Comparison of ENCODE assay signal across 24 cellular contexts in the genomic region with DNA sequence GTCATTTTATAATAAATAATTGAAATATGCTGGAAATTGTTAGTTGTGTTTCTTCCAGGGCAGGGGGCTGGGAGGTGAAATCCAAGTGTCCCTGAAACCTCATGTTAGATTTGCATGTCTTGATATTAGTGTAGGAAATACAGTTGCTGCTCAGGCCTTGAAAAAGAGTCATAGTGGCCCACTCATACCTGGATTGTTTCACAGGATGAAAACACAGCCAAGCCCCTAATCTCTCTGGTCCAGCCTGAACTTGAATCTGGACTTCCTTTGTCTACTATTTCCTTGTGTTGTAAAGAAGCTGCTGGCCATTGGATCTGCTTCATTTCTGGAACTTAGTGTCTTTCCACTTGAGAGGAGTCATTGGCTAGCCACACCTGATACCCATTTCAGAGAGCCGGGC.
DNase-seq lines count a peak whose midpoint lies in the region; ATAC-seq, FAIRE-seq and TF ChIP-seq lines count a peak whose summit lies in the region.
"Had no signal": no experiment of that assay in that cellular context is flagged by ENCODE, and none has a peak within 500 bp of the region (broad histone marks: within the 10 kb centered on the region; RNA-seq: fewer than 3 reads in every experiment).

No MANE protein-coding gene starts in this region.

- H3K4me3 ChIP-seq in esophagus (ENCODE audit: low read depth in 1 of 2, low read length in 2 of 2) = no peak overlapping the region
- H3K4me3 ChIP-seq: Peyer's patch had no signal

- ATAC-seq in WTC11 (no peak), GM18520 (IDR thresholded peaks at IDR 0.05; ENCODE audit: unreplicated experiment) (no peak), natural killer cell (no peak)
- ATAC-seq: CD8-positive, alpha-beta T cell; SK-N-SH treated with all-trans-retinoic acid at 6 μM for 48 hours had no signal

- no peak for FAIRE-seq in GM12891 (lab: Jason Lieb, UNC)
- FAIRE-seq: HTR-8/SVneo had no signal

- no peaks in the 10 kb centered on the region for H3K9me3 Mint-ChIP-seq in activated CD4-positive, alpha-beta memory T cell treated with anti-CD3 and anti-CD28 coated beads for 36 hours
- no peaks in the 10 kb centered on the region for H3K9me3 Mint-ChIP-seq in activated CD4-positive, alpha-beta memory T cell treated with anti-CD3 and anti-CD28 coated beads, Interleukin-2, amount 10 ng/mL, durations not matched to agents 7 days and 5 days
- peaks cover 4% of the 10 kb centered on the region; the same call in 1 of the 2 replicates for H3K9me3 Mint-ChIP-seq in WTC11
- no peaks in the 10 kb centered on the region for H3K9me3 Mint-ChIP-seq in natural killer cell
- H3K9me3 Mint-ChIP-seq: CD8-positive, alpha-beta T cell had no signal

- no peaks in the 10 kb centered on the region for H3K4me1 ChIP-seq in esophagus (ENCODE audit: control insufficient read depth in 2 of 2, insufficient read depth in 2 of 2, low read length in 1 of 2)
- H3K4me1 ChIP-seq: Peyer's patch had no signal

- H3K4me3 Mint-ChIP-seq in activated CD4-positive, alpha-beta memory T cell treated with anti-CD3 and anti-CD28 coated beads for 36 hours = no peak overlapping the region
- H3K4me3 Mint-ChIP-seq in activated CD4-positive, alpha-beta memory T cell treated with anti-CD3 and anti-CD28 coated beads, Interleukin-2, amount 10 ng/mL, durations not matched to agents 7 days and 5 days = no peak overlapping the region
- H3K4me3 Mint-ChIP-seq in WTC11 (no peak overlapping the region), natural killer cell (no peak overlapping the region)
- H3K4me3 Mint-ChIP-seq: CD8-positive, alpha-beta T cell had no signal

- CTCF ChIA-PET in activated CD4-positive, alpha-beta memory T cell treated with anti-CD3 and anti-CD28 coated beads for 36 hours (lab: Charles Lee) = no interaction called here
- CTCF ChIA-PET in activated CD4-positive, alpha-beta memory T cell treated with anti-CD3 and anti-CD28 coated beads, Interleukin-2, amount 10 ng/mL, durations not matched to agents 7 days and 5 days (lab: Charles Lee) = no interaction called here
- CTCF ChIA-PET in WTC11 (lab: Charles Lee) = no interaction called here

- no peaks in the 10 kb centered on the region for H3K36me3 ChIP-seq in esophagus (ENCODE audit: control insufficient read depth in 2 of 2, insufficient read depth in 2 of 2, low read length in 1 of 2)
- H3K36me3 ChIP-seq: Peyer's patch had no signal

- no peak overlapping the region for H3K27ac Mint-ChIP-seq in activated CD4-positive, alpha-beta memory T cell treated with anti-CD3 and anti-CD28 coated beads for 36 hours
- no peak overlapping the region for H3K27ac Mint-ChIP-seq in activated CD4-positive, alpha-beta memory T cell treated with anti-CD3 and anti-CD28 coated beads, Interleukin-2, amount 10 ng/mL, durations not matched to agents 7 days and 5 days
- 0 out of 2 replicates have a peak overlapping the region, but pooled peaks have one; percentile 16 for H3K27ac Mint-ChIP-seq in WTC11
- H3K27ac Mint-ChIP-seq in natural killer cell = no peak overlapping the region
- H3K27ac Mint-ChIP-seq: CD8-positive, alpha-beta T cell had no signal

- H3K4me1 Mint-ChIP-seq in activated CD4-positive, alpha-beta memory T cell treated with anti-CD3 and anti-CD28 coated beads for 36 hours (ENCODE audit: low read depth) = peaks cover 19% of the 10 kb centered on the region
- peaks cover 16% of the 10 kb centered on the region for H3K4me1 Mint-ChIP-seq in activated CD4-positive, alpha-beta memory T cell treated with anti-CD3 and anti-CD28 coated beads, Interleukin-2, amount 10 ng/mL, durations not matched to agents 7 days and 5 days
- H3K4me1 Mint-ChIP-seq in WTC11 = peaks cover 34% of the 10 kb centered on the region
- H3K4me1 Mint-ChIP-seq in natural killer cell = no peaks in the 10 kb centered on the region

- POLR2A ChIA-PET in activated CD4-positive, alpha-beta memory T cell treated with anti-CD3 and anti-CD28 coated beads for 36 hours (lab: Charles Lee) = interaction anchor here (0.6 kb wide), 1 partner anchor 261 kb away, joined by 3 read pairs; no protein-coding TSS in a partner anchor
- POLR2A ChIA-PET in activated CD4-positive, alpha-beta memory T cell treated with anti-CD3 and anti-CD28 coated beads, Interleukin-2, amount 10 ng/mL, durations not matched to agents 7 days and 5 days (lab: Charles Lee) = no interaction called here
- POLR2A ChIA-PET in WTC11 (lab: Charles Lee) = interaction anchor here (0.6 kb wide), 1 partner anchor 48 kb away, joined by 3 read pairs; no protein-coding TSS in a partner anchor

- H3K36me3 Mint-ChIP-seq in activated CD4-positive, alpha-beta memory T cell treated with anti-CD3 and anti-CD28 coated beads for 36 hours = no peaks in the 10 kb centered on the region
- H3K36me3 Mint-ChIP-seq in activated CD4-positive, alpha-beta memory T cell treated with anti-CD3 and anti-CD28 coated beads, Interleukin-2, amount 10 ng/mL, durations not matched to agents 7 days and 5 days (ENCODE audit: low read depth) = no peaks in the 10 kb centered on the region
- no peaks in the 10 kb centered on the region for H3K36me3 Mint-ChIP-seq in WTC11
- no peaks in the 10 kb centered on the region for H3K36me3 Mint-ChIP-seq in natural killer cell
- H3K36me3 Mint-ChIP-seq: CD8-positive, alpha-beta T cell had no signal

- H3K9me3 ChIP-seq in esophagus (ENCODE audit: control insufficient read depth in 2 of 2, insufficient read depth in 1 of 2, low read depth in 1 of 2, low read length in 1 of 2) = no peaks in the 10 kb centered on the region
- H3K9me3 ChIP-seq: Peyer's patch had no signal

- 74 to 80% methylated on average over 1 of the region's 1 CpG for WGBS in esophagus, 2 donors

- intact Hi-C loops in activated CD4-positive, alpha-beta memory T cell treated with anti-CD3 and anti-CD28 coated beads for 36 hours (cut with micrococcal nuclease) = no loop called here
- intact Hi-C loops in natural killer cell (cut with micrococcal nuclease) = no loop called here

- TF ChIP-seq POLR2A in GM12891 (IDR thresholded peaks at IDR 0.05; ENCODE audit: low read depth, low read length) = no peak

- TF ChIP-seq CTCF in WTC11 (IDR thresholded peaks at IDR 0.05) (no peak), natural killer cell (IDR thresholded peaks at IDR 0.05) (no peak)

- peak overlapping the region; percentile 26 to 38 for H3K27ac ChIP-seq in esophagus (ENCODE audit: low read depth in 2 of 2, low read length in 1 of 2)
- H3K27ac ChIP-seq: Peyer's patch had no signal

- peak; percentile 12 for DNase-seq in activated CD4-positive, alpha-beta memory T cell treated with anti-CD3 and anti-CD28 coated beads for 36 hours
- DNase-seq in activated CD4-positive, alpha-beta memory T cell treated with anti-CD3 and anti-CD28 coated beads, Interleukin-2, amount 10 ng/mL, durations not matched to agents 7 days and 5 days = no peak
- DNase-seq in GM12891 (ENCODE audit: insufficient read length, low spot score) (no peak), WTC11 (ENCODE audit: low spot score) (no peak), natural killer cell (no peak), NCI-H1105 treated with DMSO at 0.1 percent for 48 hours (lab: John Stamatoyannopoulos, UW) (no peak)
- DNase-seq: 8988T; AML-193; C1 segment of cervical spinal cord; CD8-positive, alpha-beta T cell; DMS153; HCEC 1CT; IMR-90; NCI-H1105; NCI-H1694; NCI-H2081; NCI-H2171; NCI-H524 treated with DMSO at 0.1 percent for 48 hours; NCI-H82; Peyer's patch had no signal

- H3K27me3 Mint-ChIP-seq in activated CD4-positive, alpha-beta memory T cell treated with anti-CD3 and anti-CD28 coated beads for 36 hours = peaks cover 2% of the 10 kb centered on the region
- no peaks in the 10 kb centered on the region for H3K27me3 Mint-ChIP-seq in activated CD4-positive, alpha-beta memory T cell treated with anti-CD3 and anti-CD28 coated beads, Interleukin-2, amount 10 ng/mL, durations not matched to agents 7 days and 5 days
- no peaks in the 10 kb centered on the region; the same call in 1 of the 2 replicates for H3K27me3 Mint-ChIP-seq in WTC11 (ENCODE audit: low read depth)
- H3K27me3 Mint-ChIP-seq in natural killer cell (ENCODE audit: low read depth in 2 of 2) = no peaks in the 10 kb centered on the region

- no peaks in the 10 kb centered on the region for H3K27me3 ChIP-seq in esophagus (ENCODE audit: control insufficient read depth in 1 of 2, insufficient read depth in 2 of 2, low read length in 2 of 2)
- H3K27me3 ChIP-seq: Peyer's patch had no signal

TF ChIP-seq in GM12891, 5 proteins besides CTCF, POLR2A, EP300 and RAD21:
- no peak for TF ChIP-seq POLR2AphosphoS5 (IDR thresholded peaks at IDR 0.05; ENCODE audit: low read depth, low read length)
- TF ChIP-seq POU2F2 (IDR thresholded peaks at IDR 0.05; ENCODE audit: low read depth, low read length) = 0 out of 2 replicates have a peak, but pooled peaks have one; percentile 48
- TF ChIP-seq PAX5 (IDR thresholded peaks at IDR 0.05; ENCODE audit: insufficient read depth, low read length, severe bottlenecking) = no peak
- TF ChIP-seq SPI1 (IDR thresholded peaks at IDR 0.05; ENCODE audit: low read depth, low read length) = no peak
- no peak for TF ChIP-seq TAF1 (IDR thresholded peaks at IDR 0.05; ENCODE audit: low read depth, low read length)

TF ChIP-seq in WTC11, 78 proteins besides CTCF, POLR2A, EP300 and RAD21 (continues in another document):
- no peak for TF ChIP-seq SMAD4 (CRISPR knock-in tag; IDR thresholded peaks at IDR 0.05)
- TF ChIP-seq, protein P1, sequence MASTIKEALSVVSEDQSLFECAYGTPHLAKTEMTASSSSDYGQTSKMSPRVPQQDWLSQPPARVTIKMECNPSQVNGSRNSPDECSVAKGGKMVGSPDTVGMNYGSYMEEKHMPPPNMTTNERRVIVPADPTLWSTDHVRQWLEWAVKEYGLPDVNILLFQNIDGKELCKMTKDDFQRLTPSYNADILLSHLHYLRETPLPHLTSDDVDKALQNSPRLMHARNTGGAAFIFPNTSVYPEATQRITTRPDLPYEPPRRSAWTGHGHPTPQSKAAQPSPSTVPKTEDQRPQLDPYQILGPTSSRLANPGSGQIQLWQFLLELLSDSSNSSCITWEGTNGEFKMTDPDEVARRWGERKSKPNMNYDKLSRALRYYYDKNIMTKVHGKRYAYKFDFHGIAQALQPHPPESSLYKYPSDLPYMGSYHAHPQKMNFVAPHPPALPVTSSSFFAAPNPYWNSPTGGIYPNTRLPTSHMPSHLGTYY (CRISPR knock-in tag; IDR thresholded peaks at IDR 0.05) = no peak
- TF ChIP-seq FOXK1 (CRISPR knock-in tag; IDR thresholded peaks at IDR 0.05) = no peak
- no peak for TF ChIP-seq PRRX2 (CRISPR knock-in tag; IDR thresholded peaks at IDR 0.05)
- no peak for TF ChIP-seq GTF2I (CRISPR knock-in tag; conservative IDR thresholded peaks at IDR 0.05)
- TF ChIP-seq FOXP1 (CRISPR knock-in tag; IDR thresholded peaks at IDR 0.05; ENCODE audit: borderline replicate concordance) = no peak
- no peak for TF ChIP-seq ESRRA (CRISPR knock-in tag; IDR thresholded peaks at IDR 0.05; ENCODE audit: borderline replicate concordance)
- TF ChIP-seq, protein P2, sequence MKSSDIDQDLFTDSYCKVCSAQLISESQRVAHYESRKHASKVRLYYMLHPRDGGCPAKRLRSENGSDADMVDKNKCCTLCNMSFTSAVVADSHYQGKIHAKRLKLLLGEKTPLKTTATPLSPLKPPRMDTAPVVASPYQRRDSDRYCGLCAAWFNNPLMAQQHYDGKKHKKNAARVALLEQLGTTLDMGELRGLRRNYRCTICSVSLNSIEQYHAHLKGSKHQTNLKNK (CRISPR knock-in tag; IDR thresholded peaks at IDR 0.05) = no peak
- TF ChIP-seq TP53 (CRISPR knock-in tag; IDR thresholded peaks at IDR 0.05) = no peak
- no peak for TF ChIP-seq RORB (CRISPR knock-in tag; IDR thresholded peaks at IDR 0.05)
